ENCODE assay signal across 1 cellular context in genomic region chr11:95067042-95067827, GRCh38.
TF ChIP-seq lines count a peak whose summit lies in the region.

No MANE protein-coding gene starts in this region.

TF ChIP-seq in SK-N-SH, 30 proteins besides CTCF, POLR2A, EP300 and RAD21 (continued from another document):
- TF ChIP-seq USF2 (IDR thresholded peaks at IDR 0.05; ENCODE audit: borderline replicate concordance, low read depth, low read length) (no peak), GATA2 (CRISPR knock-in tag; IDR thresholded peaks at IDR 0.05) (0 out of 2 replicates have a peak, but pooled peaks have one; percentile 18), TEAD4 (IDR thresholded peaks at IDR 0.05; ENCODE audit: borderline replicate concordance, insufficient read depth) (no peak), YY1 (IDR thresholded peaks at IDR 0.05; ENCODE audit: low read depth) (peak; percentile 86), FOXJ3 (CRISPR knock-in tag; IDR thresholded peaks at IDR 0.05) (peak; percentile 42; the same call in 1 of the 2 replicates), POLR2AphosphoS5 (IDR thresholded peaks at IDR 0.05; ENCODE audit: low read depth, low read length) (peak; percentile 55; the same call in 1 of the 2 replicates), RCOR1 (IDR thresholded peaks at IDR 0.05; ENCODE audit: low read length) (no peak), MXI1 (IDR thresholded peaks at IDR 0.05; ENCODE audit: low read depth, low read length) (peak; percentile 68), CHD2 (IDR thresholded peaks at IDR 0.05; ENCODE audit: low read length, partially characterized antibody) (peak; percentile 27), FOXM1 (IDR thresholded peaks at IDR 0.05; ENCODE audit: low read depth) (no peak), SIN3A (IDR thresholded peaks at IDR 0.05; ENCODE audit: borderline replicate concordance, low read depth, low read length) (peak; percentile 55; the same call in 1 of the 2 replicates), TCF12 (IDR thresholded peaks at IDR 0.05) (0 out of 2 replicates have a peak, but pooled peaks have one; percentile 23), RFX5 (IDR thresholded peaks at IDR 0.05; ENCODE audit: low read length) (no peak), MEF2A (IDR thresholded peaks at IDR 0.05; ENCODE audit: borderline replicate concordance, low read depth) (no peak), REST (IDR thresholded peaks at IDR 0.05; ENCODE audit: low read depth, low read length) (0 out of 2 replicates have a peak, but pooled peaks have one; percentile 14), GABPA (IDR thresholded peaks at IDR 0.05; ENCODE audit: low read depth) (no peak; the same call in none of the 2 replicates), FOSL2 (IDR thresholded peaks at IDR 0.05; ENCODE audit: borderline replicate concordance, low read depth) (no peak), ZBTB33 (IDR thresholded peaks at IDR 0.05; ENCODE audit: borderline replicate concordance, low read depth) (peak; percentile 66; the same call in 1 of the 2 replicates), ELF1 (IDR thresholded peaks at IDR 0.05) (0 out of 2 replicates have a peak, but pooled peaks have one; percentile 20), SMC3 (IDR thresholded peaks at IDR 0.05; ENCODE audit: low read depth, low read length) (no peak), EZH2phosphoT487 (IDR thresholded peaks at IDR 0.05; ENCODE audit: borderline replicate concordance, low read depth) (no peak), PBX3 (IDR thresholded peaks at IDR 0.05) (no peak), JUND (IDR thresholded peaks at IDR 0.05) (no peak), RXRA (IDR thresholded peaks at IDR 0.05; ENCODE audit: borderline replicate concordance, low read depth) (no peak), NFIC (IDR thresholded peaks at IDR 0.05; ENCODE audit: borderline replicate concordance) (no peak), TAF1 (IDR thresholded peaks at IDR 0.05; ENCODE audit: borderline replicate concordance, low read depth, low read length) (peak; percentile 65; the same call in 1 of the 2 replicates)
- TF ChIP-seq, protein P1, sequence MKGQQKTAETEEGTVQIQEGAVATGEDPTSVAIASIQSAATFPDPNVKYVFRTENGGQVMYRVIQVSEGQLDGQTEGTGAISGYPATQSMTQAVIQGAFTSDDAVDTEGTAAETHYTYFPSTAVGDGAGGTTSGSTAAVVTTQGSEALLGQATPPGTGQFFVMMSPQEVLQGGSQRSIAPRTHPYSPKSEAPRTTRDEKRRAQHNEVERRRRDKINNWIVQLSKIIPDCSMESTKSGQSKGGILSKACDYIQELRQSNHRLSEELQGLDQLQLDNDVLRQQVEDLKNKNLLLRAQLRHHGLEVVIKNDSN (IDR thresholded peaks at IDR 0.05; ENCODE audit: borderline replicate concordance, low read depth): no peak
- TF ChIP-seq, protein P2, sequence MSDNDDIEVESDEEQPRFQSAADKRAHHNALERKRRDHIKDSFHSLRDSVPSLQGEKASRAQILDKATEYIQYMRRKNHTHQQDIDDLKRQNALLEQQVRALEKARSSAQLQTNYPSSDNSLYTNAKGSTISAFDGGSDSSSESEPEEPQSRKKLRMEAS (IDR thresholded peaks at IDR 0.05; ENCODE audit: low read depth): peak; percentile 40
- TF ChIP-seq, protein P3, sequence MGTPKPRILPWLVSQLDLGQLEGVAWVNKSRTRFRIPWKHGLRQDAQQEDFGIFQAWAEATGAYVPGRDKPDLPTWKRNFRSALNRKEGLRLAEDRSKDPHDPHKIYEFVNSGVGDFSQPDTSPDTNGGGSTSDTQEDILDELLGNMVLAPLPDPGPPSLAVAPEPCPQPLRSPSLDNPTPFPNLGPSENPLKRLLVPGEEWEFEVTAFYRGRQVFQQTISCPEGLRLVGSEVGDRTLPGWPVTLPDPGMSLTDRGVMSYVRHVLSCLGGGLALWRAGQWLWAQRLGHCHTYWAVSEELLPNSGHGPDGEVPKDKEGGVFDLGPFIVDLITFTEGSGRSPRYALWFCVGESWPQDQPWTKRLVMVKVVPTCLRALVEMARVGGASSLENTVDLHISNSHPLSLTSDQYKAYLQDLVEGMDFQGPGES (IDR thresholded peaks at IDR 0.05; ENCODE audit: low read depth, low read length): no peak
TF ChIP-seq in SK-N-SH: peak in this region for 13.
